27 cellular contexts compared by ENCODE assay signal in the genomic region with DNA sequence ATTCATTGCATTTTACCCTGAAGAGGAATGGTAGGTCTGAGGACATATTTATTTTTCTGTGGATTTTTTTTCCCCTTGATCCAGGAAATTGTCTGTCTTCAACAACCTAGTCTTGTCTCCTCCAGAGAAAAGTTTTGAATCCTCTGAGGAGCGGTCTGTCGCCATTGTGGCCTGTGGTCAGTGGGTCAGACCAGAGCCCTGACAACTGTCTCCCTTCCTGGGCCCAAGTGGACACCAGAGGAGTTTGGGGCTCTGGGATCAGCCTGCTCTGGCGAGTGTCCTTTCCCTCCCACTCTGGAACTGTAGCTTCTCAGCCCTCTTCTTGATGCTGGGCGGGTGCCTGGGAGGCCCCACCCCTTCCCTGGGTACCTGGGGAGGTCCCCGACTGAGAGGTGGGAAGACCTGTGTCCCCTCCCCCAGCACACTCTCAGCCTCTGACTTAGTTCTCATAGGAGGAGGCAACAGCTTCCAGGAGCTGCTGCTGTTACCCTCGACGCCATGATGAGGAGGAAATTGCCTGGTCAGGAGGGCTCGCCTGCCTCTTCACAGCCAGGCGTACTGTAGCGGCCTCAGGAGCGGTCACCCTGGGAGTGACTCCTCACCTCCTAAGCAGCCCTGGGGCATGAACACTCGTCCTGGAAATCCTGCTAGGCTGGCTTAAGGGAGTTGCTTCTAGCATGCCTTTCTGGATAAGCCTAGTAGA.
"Had no signal": no experiment of that assay in that cellular context is flagged by ENCODE, and none has a peak within 500 bp of the region (broad histone marks: within the 10 kb centered on the region; RNA-seq: fewer than 3 reads in every experiment).

No MANE protein-coding gene starts in this region.

- H3K27ac ChIP-seq: gastrocnemius medialis, left ventricle myocardium inferior, parathyroid adenoma, psoas muscle, sigmoid colon, thoracic aorta, vagina had no signal

- H3K79me2 ChIP-seq: parathyroid adenoma had no signal

- H2AFZ ChIP-seq: parathyroid adenoma had no signal

- H3K27me3 ChIP-seq: gastrocnemius medialis, sigmoid colon, vagina had no signal

- DNase-seq: activated CD4-positive, alpha-beta T cell treated with anti-CD3 and anti-CD28 coated beads for 4 hours; activated CD4-positive, alpha-beta T cell treated with anti-CD3 and anti-CD28 coated beads, Interleukin-2, amount 50 U/mL, for 4 hours; activated naive CD4-positive, alpha-beta T cell; activated T-cell treated with anti-CD3 and anti-CD28 coated beads for 4 hours; activated T-cell treated with anti-CD3 and anti-CD28 coated beads, Interleukin-2, amount 50 U/mL, for 72 hours; anterior cingulate cortex; dermis blood vessel endothelial cell; effector CD4-positive, alpha-beta T cell; gastrocnemius medialis; glutamatergic neuron; kidney glomerular epithelial cell; left ventricle myocardium inferior; naive B cell; occipital lobe; psoas muscle; sigmoid colon; small intestine; stimulated activated CD4-positive, alpha-beta T cell treated with anti-CD3 and anti-CD28 coated beads, Interleukin-4, amount 100 ng/mL, for 24 hours; T-cell had no signal

- H3K36me3 ChIP-seq: gastrocnemius medialis, sigmoid colon, thoracic aorta, vagina had no signal

- H3K9ac ChIP-seq: parathyroid adenoma had no signal

- ATAC-seq: activated naive CD4-positive, alpha-beta T cell treated with anti-CD3 and anti-CD28 coated beads, Interleukin-2, amount 50 U/mL, for 72 hours; activated T-cell treated with anti-CD3 and anti-CD28 coated beads, Interleukin-2, amount 50 U/mL, for 72 hours; gastrocnemius medialis; psoas muscle; stimulated activated effector memory CD8-positive, alpha-beta T cell treated with anti-CD3 and anti-CD28 coated beads, Interleukin-12 subunit alpha, Interleukin-12 subunit beta, amount 100 ng/mL, for 72 hours; T-cell had no signal

- H3K4me3 ChIP-seq: gastrocnemius medialis, left ventricle myocardium inferior, psoas muscle, sigmoid colon, thoracic aorta, vagina had no signal

- H3K9me3 ChIP-seq: gastrocnemius medialis, left ventricle myocardium inferior, psoas muscle, sigmoid colon, thoracic aorta, vagina had no signal

- H3K4me1 ChIP-seq: gastrocnemius medialis, parathyroid adenoma, psoas muscle, sigmoid colon, vagina had no signal

- FAIRE-seq: bronchial epithelial cell, colon, endometrium, small intestine had no signal
